ENCODE assay signal across 1 cellular context in the genomic region with DNA sequence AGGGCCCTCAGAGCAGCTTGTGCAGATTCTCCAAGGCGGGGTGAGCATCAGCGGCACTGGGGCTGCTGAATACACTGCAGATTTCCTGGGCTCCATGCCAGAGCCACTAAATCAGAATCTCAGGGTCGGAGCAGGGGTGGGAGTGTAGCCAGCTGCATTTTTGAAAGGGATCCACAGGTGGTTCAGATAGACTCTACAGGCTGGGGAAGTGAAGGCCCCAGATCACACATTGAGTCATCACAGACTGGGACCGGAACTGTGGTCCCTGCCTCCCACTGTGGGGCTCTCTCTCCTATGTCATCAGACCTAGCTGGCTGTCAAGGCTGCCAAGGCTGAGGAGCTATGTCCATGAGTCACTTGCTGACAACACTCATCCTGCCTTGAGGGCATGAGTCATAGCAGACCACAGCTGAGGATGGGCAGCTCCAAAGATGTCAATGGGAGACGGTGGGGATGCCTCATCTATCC.
A peak's percentile ranks its signal among the peaks of the same experiment; 100 is the strongest.
TF ChIP-seq lines count a peak whose summit lies in the region.

No MANE protein-coding gene starts in this region.

TF ChIP-seq in GM12878, 131 proteins besides CTCF, POLR2A, EP300 and RAD21 (continued from another document and continues in another):
- TF ChIP-seq, protein P1, sequence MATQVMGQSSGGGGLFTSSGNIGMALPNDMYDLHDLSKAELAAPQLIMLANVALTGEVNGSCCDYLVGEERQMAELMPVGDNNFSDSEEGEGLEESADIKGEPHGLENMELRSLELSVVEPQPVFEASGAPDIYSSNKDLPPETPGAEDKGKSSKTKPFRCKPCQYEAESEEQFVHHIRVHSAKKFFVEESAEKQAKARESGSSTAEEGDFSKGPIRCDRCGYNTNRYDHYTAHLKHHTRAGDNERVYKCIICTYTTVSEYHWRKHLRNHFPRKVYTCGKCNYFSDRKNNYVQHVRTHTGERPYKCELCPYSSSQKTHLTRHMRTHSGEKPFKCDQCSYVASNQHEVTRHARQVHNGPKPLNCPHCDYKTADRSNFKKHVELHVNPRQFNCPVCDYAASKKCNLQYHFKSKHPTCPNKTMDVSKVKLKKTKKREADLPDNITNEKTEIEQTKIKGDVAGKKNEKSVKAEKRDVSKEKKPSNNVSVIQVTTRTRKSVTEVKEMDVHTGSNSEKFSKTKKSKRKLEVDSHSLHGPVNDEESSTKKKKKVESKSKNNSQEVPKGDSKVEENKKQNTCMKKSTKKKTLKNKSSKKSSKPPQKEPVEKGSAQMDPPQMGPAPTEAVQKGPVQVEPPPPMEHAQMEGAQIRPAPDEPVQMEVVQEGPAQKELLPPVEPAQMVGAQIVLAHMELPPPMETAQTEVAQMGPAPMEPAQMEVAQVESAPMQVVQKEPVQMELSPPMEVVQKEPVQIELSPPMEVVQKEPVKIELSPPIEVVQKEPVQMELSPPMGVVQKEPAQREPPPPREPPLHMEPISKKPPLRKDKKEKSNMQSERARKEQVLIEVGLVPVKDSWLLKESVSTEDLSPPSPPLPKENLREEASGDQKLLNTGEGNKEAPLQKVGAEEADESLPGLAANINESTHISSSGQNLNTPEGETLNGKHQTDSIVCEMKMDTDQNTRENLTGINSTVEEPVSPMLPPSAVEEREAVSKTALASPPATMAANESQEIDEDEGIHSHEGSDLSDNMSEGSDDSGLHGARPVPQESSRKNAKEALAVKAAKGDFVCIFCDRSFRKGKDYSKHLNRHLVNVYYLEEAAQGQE (IDR thresholded peaks at IDR 0.05; ENCODE audit: low read depth, low read length), result no peak
- TF ChIP-seq ZNF274 (IDR thresholded peaks at IDR 0.05; ENCODE audit: insufficient read depth, insufficient read length) (no peak), CHD1 (IDR thresholded peaks at IDR 0.05; ENCODE audit: low read depth, low read length) (no peak), IKZF1 (conservative IDR thresholded peaks at IDR 0.05) (peak; percentile 43; the same call in 1 of the 2 replicates), HDAC6 (IDR thresholded peaks at IDR 0.05; ENCODE audit: unreplicated experiment) (no peak), PML (IDR thresholded peaks at IDR 0.05; ENCODE audit: low read length) (no peak), CHD4 (IDR thresholded peaks at IDR 0.05) (no peak), CBX3 (IDR thresholded peaks at IDR 0.05; ENCODE audit: borderline replicate concordance, low read depth) (no peak), YBX1 (IDR thresholded peaks at IDR 0.05) (no peak), CEBPB (IDR thresholded peaks at IDR 0.05; ENCODE audit: borderline replicate concordance in 1 of 2, low read depth in 2 of 2, low read length in 2 of 2) (no peak), MYC (IDR thresholded peaks at IDR 0.05; ENCODE audit: insufficient read depth, insufficient read length, insufficient replicate concordance, low read length, severe bottlenecking) (no peak), BCL11A (IDR thresholded peaks at IDR 0.05; ENCODE audit: low read depth, low read length) (peak; percentile 50; the same call in 1 of the 2 replicates), KAT2A (conservative IDR thresholded peaks at IDR 0.05; ENCODE audit: control insufficient read depth, low read depth, low read length) (no peak), ETV6 (conservative IDR thresholded peaks at IDR 0.05 in 1 of 2, IDR thresholded peaks at IDR 0.05 in 1 of 2; ENCODE audit: borderline replicate concordance in 1 of 2, low read depth in 1 of 2) (peak in 1 of 2 experiments; percentile 72; a peak in 2 of 4 replicates), POLR2AphosphoS5 (IDR thresholded peaks at IDR 0.05; ENCODE audit: low read length) (no peak), TARDBP (IDR thresholded peaks at IDR 0.05; ENCODE audit: borderline replicate concordance) (no peak), GABPA (IDR thresholded peaks at IDR 0.05; ENCODE audit: low read depth) (no peak; the same call in 1 of the 2 replicates), SMAD1 (IDR thresholded peaks at IDR 0.05; ENCODE audit: low read depth, partially characterized antibody) (no peak), SMARCA5 (IDR thresholded peaks at IDR 0.05) (no peak), SRF (IDR thresholded peaks at IDR 0.05; ENCODE audit: low read depth in 2 of 2, low read length in 2 of 2) (0 out of 4 replicates have a peak, but pooled peaks of 1 of the 2 experiments have one; percentile 21), LARP7 (IDR thresholded peaks at IDR 0.05) (no peak), SKIL (IDR thresholded peaks at IDR 0.05; ENCODE audit: low read depth, poor library complexity, severe bottlenecking) (no peak), BACH1 (IDR thresholded peaks at IDR 0.05; ENCODE audit: borderline replicate concordance) (no peak), MYB (IDR thresholded peaks at IDR 0.05; ENCODE audit: borderline replicate concordance, low read depth, low read length) (no peak), NR2C1 (IDR thresholded peaks at IDR 0.05) (no peak), SP1 (IDR thresholded peaks at IDR 0.05; ENCODE audit: low read depth, low read length) (no peak), EGR1 (IDR thresholded peaks at IDR 0.05; ENCODE audit: borderline replicate concordance in 1 of 2, low read depth in 2 of 2, low read length in 2 of 2) (no peak), CBFB (IDR thresholded peaks at IDR 0.05; ENCODE audit: low read depth) (no peak), IKZF2 (IDR thresholded peaks at IDR 0.05) (peak; percentile 52 to 53; a peak in 3 of 4 replicates), YY1 (IDR thresholded peaks at IDR 0.05; ENCODE audit: low read depth, low read length) (no peak), SPI1 (IDR thresholded peaks at IDR 0.05; ENCODE audit: borderline replicate concordance, insufficient read depth, low read depth, low read length) (peak; percentile 58), BRCA1 (IDR thresholded peaks at IDR 0.05; ENCODE audit: low read depth, low read length) (no peak), RUNX3 (IDR thresholded peaks at IDR 0.05; ENCODE audit: low read length) (peak; percentile 66), SMC3 (IDR thresholded peaks at IDR 0.05; ENCODE audit: borderline replicate concordance, low read length) (no peak), SUZ12 (IDR thresholded peaks at IDR 0.05; ENCODE audit: unreplicated experiment) (no peak), STAT1 (conservative IDR thresholded peaks at IDR 0.05) (no peak), ZNF384 (IDR thresholded peaks at IDR 0.05; ENCODE audit: borderline replicate concordance, low read depth, low read length) (no peak), WRNIP1 (IDR thresholded peaks at IDR 0.05; ENCODE audit: borderline replicate concordance, low read depth, low read length) (no peak), POU2F2 (IDR thresholded peaks at IDR 0.05; ENCODE audit: borderline replicate concordance, low read depth, low read length) (no peak), BHLHE40 (IDR thresholded peaks at IDR 0.05; ENCODE audit: borderline replicate concordance in 1 of 2, low read depth in 2 of 2, low read length in 1 of 2) (no peak), RBBP5 (conservative IDR thresholded peaks at IDR 0.05) (no peak), RB1 (IDR thresholded peaks at IDR 0.05; ENCODE audit: borderline replicate concordance) (no peak), PAX5 (IDR thresholded peaks at IDR 0.05; ENCODE audit: borderline replicate concordance, low read depth, low read length) (peak; percentile 98), NRF1 (conservative IDR thresholded peaks at IDR 0.05; ENCODE audit: low read depth, low read length) (no peak)
- TF ChIP-seq, protein P2, sequence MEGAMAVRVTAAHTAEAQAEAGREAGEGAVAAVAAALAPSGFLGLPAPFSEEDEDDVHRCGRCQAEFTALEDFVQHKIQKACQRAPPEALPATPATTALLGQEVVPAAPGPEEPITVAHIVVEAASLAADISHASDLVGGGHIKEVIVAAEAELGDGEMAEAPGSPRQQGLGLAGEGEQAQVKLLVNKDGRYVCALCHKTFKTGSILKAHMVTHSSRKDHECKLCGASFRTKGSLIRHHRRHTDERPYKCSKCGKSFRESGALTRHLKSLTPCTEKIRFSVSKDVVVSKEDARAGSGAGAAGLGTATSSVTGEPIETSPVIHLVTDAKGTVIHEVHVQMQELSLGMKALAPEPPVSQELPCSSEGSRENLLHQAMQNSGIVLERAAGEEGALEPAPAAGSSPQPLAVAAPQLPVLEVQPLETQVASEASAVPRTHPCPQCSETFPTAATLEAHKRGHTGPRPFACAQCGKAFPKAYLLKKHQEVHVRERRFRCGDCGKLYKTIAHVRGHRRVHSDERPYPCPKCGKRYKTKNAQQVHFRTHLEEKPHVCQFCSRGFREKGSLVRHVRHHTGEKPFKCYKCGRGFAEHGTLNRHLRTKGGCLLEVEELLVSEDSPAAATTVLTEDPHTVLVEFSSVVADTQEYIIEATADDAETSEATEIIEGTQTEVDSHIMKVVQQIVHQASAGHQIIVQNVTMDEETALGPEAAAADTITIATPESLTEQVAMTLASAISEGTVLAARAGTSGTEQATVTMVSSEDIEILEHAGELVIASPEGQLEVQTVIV (IDR thresholded peaks at IDR 0.05; ENCODE audit: borderline replicate concordance, partially characterized antibody), result no peak
- TF ChIP-seq, protein P3, sequence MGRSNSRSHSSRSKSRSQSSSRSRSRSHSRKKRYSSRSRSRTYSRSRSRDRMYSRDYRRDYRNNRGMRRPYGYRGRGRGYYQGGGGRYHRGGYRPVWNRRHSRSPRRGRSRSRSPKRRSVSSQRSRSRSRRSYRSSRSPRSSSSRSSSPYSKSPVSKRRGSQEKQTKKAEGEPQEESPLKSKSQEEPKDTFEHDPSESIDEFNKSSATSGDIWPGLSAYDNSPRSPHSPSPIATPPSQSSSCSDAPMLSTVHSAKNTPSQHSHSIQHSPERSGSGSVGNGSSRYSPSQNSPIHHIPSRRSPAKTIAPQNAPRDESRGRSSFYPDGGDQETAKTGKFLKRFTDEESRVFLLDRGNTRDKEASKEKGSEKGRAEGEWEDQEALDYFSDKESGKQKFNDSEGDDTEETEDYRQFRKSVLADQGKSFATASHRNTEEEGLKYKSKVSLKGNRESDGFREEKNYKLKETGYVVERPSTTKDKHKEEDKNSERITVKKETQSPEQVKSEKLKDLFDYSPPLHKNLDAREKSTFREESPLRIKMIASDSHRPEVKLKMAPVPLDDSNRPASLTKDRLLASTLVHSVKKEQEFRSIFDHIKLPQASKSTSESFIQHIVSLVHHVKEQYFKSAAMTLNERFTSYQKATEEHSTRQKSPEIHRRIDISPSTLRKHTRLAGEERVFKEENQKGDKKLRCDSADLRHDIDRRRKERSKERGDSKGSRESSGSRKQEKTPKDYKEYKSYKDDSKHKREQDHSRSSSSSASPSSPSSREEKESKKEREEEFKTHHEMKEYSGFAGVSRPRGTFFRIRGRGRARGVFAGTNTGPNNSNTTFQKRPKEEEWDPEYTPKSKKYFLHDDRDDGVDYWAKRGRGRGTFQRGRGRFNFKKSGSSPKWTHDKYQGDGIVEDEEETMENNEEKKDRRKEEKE (IDR thresholded peaks at IDR 0.05), result no peak
- TF ChIP-seq, protein P4, sequence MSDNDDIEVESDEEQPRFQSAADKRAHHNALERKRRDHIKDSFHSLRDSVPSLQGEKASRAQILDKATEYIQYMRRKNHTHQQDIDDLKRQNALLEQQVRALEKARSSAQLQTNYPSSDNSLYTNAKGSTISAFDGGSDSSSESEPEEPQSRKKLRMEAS (IDR thresholded peaks at IDR 0.05; ENCODE audit: low read depth, low read length), result no peak
- TF ChIP-seq, protein P5, sequence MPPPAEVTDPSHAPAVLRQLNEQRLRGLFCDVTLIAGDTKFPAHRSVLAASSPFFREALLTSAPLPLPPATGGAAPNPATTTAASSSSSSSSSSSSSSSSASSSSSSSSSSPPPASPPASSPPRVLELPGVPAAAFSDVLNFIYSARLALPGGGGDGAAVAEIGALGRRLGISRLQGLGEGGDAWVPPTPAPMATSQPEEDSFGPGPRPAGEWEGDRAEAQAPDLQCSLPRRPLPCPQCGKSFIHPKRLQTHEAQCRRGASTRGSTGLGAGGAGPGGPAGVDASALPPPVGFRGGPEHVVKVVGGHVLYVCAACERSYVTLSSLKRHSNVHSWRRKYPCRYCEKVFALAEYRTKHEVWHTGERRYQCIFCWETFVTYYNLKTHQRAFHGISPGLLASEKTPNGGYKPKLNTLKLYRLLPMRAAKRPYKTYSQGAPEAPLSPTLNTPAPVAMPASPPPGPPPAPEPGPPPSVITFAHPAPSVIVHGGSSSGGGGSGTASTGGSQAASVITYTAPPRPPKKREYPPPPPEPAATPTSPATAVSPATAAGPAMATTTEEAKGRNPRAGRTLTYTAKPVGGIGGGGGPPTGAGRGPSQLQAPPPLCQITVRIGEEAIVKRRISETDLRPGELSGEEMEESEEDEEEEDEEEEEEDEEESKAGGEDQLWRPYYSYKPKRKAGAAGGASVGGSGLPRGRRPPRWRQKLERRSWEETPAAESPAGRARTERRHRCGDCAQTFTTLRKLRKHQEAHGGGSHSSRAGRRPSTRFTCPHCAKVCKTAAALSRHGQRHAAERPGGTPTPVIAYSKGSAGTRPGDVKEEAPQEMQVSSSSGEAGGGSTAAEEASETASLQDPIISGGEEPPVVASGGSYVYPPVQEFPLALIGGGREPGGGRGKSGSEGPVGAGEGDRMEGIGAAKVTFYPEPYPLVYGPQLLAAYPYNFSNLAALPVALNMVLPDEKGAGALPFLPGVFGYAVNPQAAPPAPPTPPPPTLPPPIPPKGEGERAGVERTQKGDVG (CRISPR knock-in tag; IDR thresholded peaks at IDR 0.05), result no peak
